In genomic region chr14:54133896-54134295, GRCh38 we compare ENCODE assay signal across 17 cellular contexts.
DNase-seq lines count a peak whose midpoint lies in the region; ATAC-seq, FAIRE-seq and TF ChIP-seq lines count a peak whose summit lies in the region.
"Had no signal": no experiment of that assay in that cellular context is flagged by ENCODE, and none has a peak within 500 bp of the region (broad histone marks: within the 10 kb centered on the region; RNA-seq: fewer than 3 reads in every experiment).

No MANE protein-coding gene starts in this region.

- no peak for TF ChIP-seq CTCF in NB4 (IDR thresholded peaks at IDR 0.05; ENCODE audit: low read depth, low read length)
- TF ChIP-seq CTCF in choroid plexus epithelial cell (conservative IDR thresholded peaks at IDR 0.05; ENCODE audit: low read depth, low read length): no peak
- TF ChIP-seq CTCF in HepG2 (CRISPR knock-in tag; IDR thresholded peaks at IDR 0.05): no peak

- no peaks in the 10 kb centered on the region for H3K4me1 Mint-ChIP-seq in activated CD4-positive, alpha-beta memory T cell treated with anti-CD3 and anti-CD28 coated beads, Interleukin-2, amount 10 ng/mL, durations not matched to agents 7 days and 5 days

- TF ChIP-seq EP300 in HepG2 (IDR thresholded peaks at IDR 0.05; ENCODE audit: low read depth in 2 of 2, low read length in 2 of 2) (peak in 1 of 2 experiments; percentile 95; a peak in 2 of 4 replicates), HepG2 (CRISPR knock-in tag; IDR thresholded peaks at IDR 0.05; ENCODE audit: borderline replicate concordance) (peak; percentile 86)

- no peaks in the 10 kb centered on the region for H3K9me3 ChIP-seq in HepG2 (ENCODE audit: low read length)
- H3K9me3 ChIP-seq: tibial nerve had no signal

- TF ChIP-seq POLR2A in NB4 (IDR thresholded peaks at IDR 0.05; ENCODE audit: extremely low read depth, insufficient read length) (no peak), HepG2 (IDR thresholded peaks at IDR 0.05; ENCODE audit: insufficient read depth in 1 of 2, low read depth in 2 of 2, low read length in 2 of 2) (peak in 1 of 2 experiments; percentile 55; a peak in 2 of 4 replicates)

- H3K9ac ChIP-seq in HepG2 (ENCODE audit: insufficient read depth, low read depth, low read length): peak overlapping the region; percentile 44

- no peak overlapping the region for H2AFZ ChIP-seq in HepG2 (ENCODE audit: low read length)

- H3K27ac ChIP-seq in HepG2 (ENCODE audit: extremely low read length, insufficient read depth, low read length) (peak overlapping the region; percentile 83), caudate nucleus (ENCODE audit: low read depth, low read length) (no peak overlapping the region)
- H3K27ac ChIP-seq: cardiac muscle cell, tibial nerve had no signal

- H3K27me3 Mint-ChIP-seq in activated CD4-positive, alpha-beta memory T cell treated with anti-CD3 and anti-CD28 coated beads, Interleukin-2, amount 10 ng/mL, durations not matched to agents 7 days and 5 days: no peaks in the 10 kb centered on the region
- H3K27me3 Mint-ChIP-seq: progenitor cell of endocrine pancreas had no signal

- H4K20me1 ChIP-seq in HepG2 (ENCODE audit: insufficient read depth, low read length): no peaks in the 10 kb centered on the region

- no peaks in the 10 kb centered on the region for H3K27me3 ChIP-seq in HepG2 (ENCODE audit: control insufficient read depth in 1 of 2, insufficient read depth in 2 of 2, low read length in 2 of 2)
- H3K27me3 ChIP-seq: cardiac muscle cell, tibial nerve had no signal

- H3K4me1 ChIP-seq in HepG2 (ENCODE audit: insufficient read depth, low read length): peaks cover 92% of the 10 kb centered on the region
- H3K4me1 ChIP-seq: tibial nerve had no signal

- 0 out of 2 replicates have a peak, but pooled peaks have one; percentile 26 for TF ChIP-seq RAD21 in HepG2 (CRISPR knock-in tag; IDR thresholded peaks at IDR 0.05)

- no peaks in the 10 kb centered on the region for H3K9me3 Mint-ChIP-seq in activated CD4-positive, alpha-beta memory T cell treated with anti-CD3 and anti-CD28 coated beads, Interleukin-2, amount 10 ng/mL, durations not matched to agents 7 days and 5 days

- no peaks in the 10 kb centered on the region for H3K36me3 Mint-ChIP-seq in activated CD4-positive, alpha-beta memory T cell treated with anti-CD3 and anti-CD28 coated beads, Interleukin-2, amount 10 ng/mL, durations not matched to agents 7 days and 5 days (ENCODE audit: low read depth)

- no peaks in the 10 kb centered on the region for H3K36me3 ChIP-seq in HepG2 (replicated peaks in 1 of 2; ENCODE audit: control insufficient read depth in 1 of 2, insufficient read depth in 2 of 2, low read length in 2 of 2)
- H3K36me3 ChIP-seq: cardiac muscle cell, tibial nerve had no signal

- H3K4me2 ChIP-seq in HepG2 (ENCODE audit: low read depth, low read length): peak overlapping the region; percentile 63

- BruUV-seq in HepG2 (replicated peaks; lab: Mats Ljungman, UMichigan): no TSS peak

- POLR2A ChIA-PET in HepG2 (lab: Yijun Ruan, JAX): interaction anchor here (1.0 to 3.7 kb wide), 14 partner anchors 9 to 520 kb away, joined by 3 to 46 read pairs (median 4); partner anchors contain the start of gene BMP4
- POLR2A ChIA-PET in activated CD4-positive, alpha-beta memory T cell treated with anti-CD3 and anti-CD28 coated beads, Interleukin-2, amount 10 ng/mL, durations not matched to agents 7 days and 5 days (lab: Charles Lee): no interaction called here

- H3K4me3 Mint-ChIP-seq in activated CD4-positive, alpha-beta memory T cell treated with anti-CD3 and anti-CD28 coated beads, Interleukin-2, amount 10 ng/mL, durations not matched to agents 7 days and 5 days: no peak overlapping the region

- peak; percentile 77 for ATAC-seq in HepG2

- intact Hi-C loops in HepG2 (cut with micrococcal nuclease; ENCODE audit: unreplicated experiment): no loop called here

- H3K4me3 ChIP-seq in NB4 (ENCODE audit: low read depth, low read length): no peak overlapping the region
- no peak overlapping the region for H3K4me3 ChIP-seq in choroid plexus epithelial cell (ENCODE audit: low read depth, low read length)
- H3K4me3 ChIP-seq in HepG2 (replicated peaks in 1 of 3; ENCODE audit: insufficient read depth in 1 of 3, low read depth in 2 of 3, low read length in 3 of 3): peak overlapping the region; percentile 5 to 36 (median 23); a peak in 2 of 6 replicates
- H3K4me3 ChIP-seq: cardiac muscle cell, tibial nerve had no signal

- in situ Hi-C loops in Caki2 (cut with HindIII; ENCODE audit: low pct_unique_long_range_greater_than_20kb, low sequenced_read_pairs) (no loop called here), HepG2 (cut with HindIII; ENCODE audit: extremely low pct_ligation_motif_present, low pct_unique_long_range_greater_than_20kb) (no loop called here)

- no peak overlapping the region for H3K27ac Mint-ChIP-seq in activated CD4-positive, alpha-beta memory T cell treated with anti-CD3 and anti-CD28 coated beads, Interleukin-2, amount 10 ng/mL, durations not matched to agents 7 days and 5 days
- H3K27ac Mint-ChIP-seq: progenitor cell of endocrine pancreas had no signal

- H3K79me2 ChIP-seq in HepG2 (ENCODE audit: insufficient read depth, low read length): no peaks in the 10 kb centered on the region

- peak; percentile 85 for FAIRE-seq in HepG2 (lab: Jason Lieb, UNC)
- FAIRE-seq: GM12892 had no signal

- CTCF ChIA-PET in HepG2 (lab: Yijun Ruan, JAX; ENCODE audit: low intra/inter-chr PET ratio, low total read pairs): no interaction called here
- CTCF ChIA-PET in activated CD4-positive, alpha-beta memory T cell treated with anti-CD3 and anti-CD28 coated beads, Interleukin-2, amount 10 ng/mL, durations not matched to agents 7 days and 5 days (lab: Charles Lee): no interaction called here

- DNase-seq in Caki2 (ENCODE audit: low read depth) (peak; percentile 39), NB4 (ENCODE audit: low read depth) (peak; percentile 1), choroid plexus epithelial cell (ENCODE audit: low read depth) (peak; percentile 66), HepG2 (ENCODE audit: low spot score) (peak; percentile 96), GF-D8 (lab: John Stamatoyannopoulos, UW) (no peak), ureter (ENCODE audit: low spot score) (no peak), caudate nucleus (lab: John Stamatoyannopoulos, UW) (no peak)
- DNase-seq in activated CD4-positive, alpha-beta memory T cell treated with anti-CD3 and anti-CD28 coated beads, Interleukin-2, amount 10 ng/mL, durations not matched to agents 7 days and 5 days: no peak
- DNase-seq: activated gamma-delta T cell treated with Interleukin-2 at 50 U/mL for 16 hours, DND-41, midbrain, NCI-H1092 treated with DMSO at 0.1 percent for 48 hours, SHP77 treated with DMSO at 0.1 percent for 48 hours had no signal

- WGBS in HepG2 (ENCODE audit: low lambda C conversion rate): 0% methylated on average over 3 of the region's 3 CpGs

TF ChIP-seq in HepG2, 621 proteins besides CTCF, POLR2A, EP300 and RAD21 (continues in another document):
- peak; percentile 87 for TF ChIP-seq DRAP1 (CRISPR knock-in tag; IDR thresholded peaks at IDR 0.05)
- TF ChIP-seq PRPF4 (IDR thresholded peaks at IDR 0.05; ENCODE audit: low read depth, low read length, poor library complexity, severe bottlenecking): no peak
- TF ChIP-seq ZNF710 (CRISPR knock-in tag; IDR thresholded peaks at IDR 0.05; ENCODE audit: borderline replicate concordance): peak; percentile 93; the same call in 1 of the 2 replicates
- TF ChIP-seq POLR2G (IDR thresholded peaks at IDR 0.05; ENCODE audit: low read depth, low read length): peak; percentile 47; the same call in 1 of the 2 replicates
- no peak for TF ChIP-seq EZH2 (conservative IDR thresholded peaks at IDR 0.05; ENCODE audit: low read depth, low read length)
- TF ChIP-seq REST (IDR thresholded peaks at IDR 0.05; ENCODE audit: borderline replicate concordance in 1 of 2, low read depth in 1 of 2, low read length in 2 of 2): peak in 1 of 2 experiments; percentile 31; a peak in 1 of 4 replicates

Comparison
In these comparisons a context has a peak if more than half of its experiments do, and no peak if none do; other contexts are left out.
1. DNase-seq: peak in Caki2 (single experiment), NB4 (single experiment), choroid plexus epithelial cell (single experiment) and HepG2 (single experiment); none in GF-D8 (single experiment), ureter (single experiment), activated CD4-positive, alpha-beta memory T cell treated with anti-CD3 and anti-CD28 coated beads, Interleukin-2, amount 10 ng/mL, durations not matched to agents 7 days and 5 days (single experiment) and caudate nucleus (0 of 61).
2. H3K4me3 ChIP-seq: peak in HepG2 (3 of 3); none in NB4 (single experiment) and choroid plexus epithelial cell (single experiment).